In the genomic region with DNA sequence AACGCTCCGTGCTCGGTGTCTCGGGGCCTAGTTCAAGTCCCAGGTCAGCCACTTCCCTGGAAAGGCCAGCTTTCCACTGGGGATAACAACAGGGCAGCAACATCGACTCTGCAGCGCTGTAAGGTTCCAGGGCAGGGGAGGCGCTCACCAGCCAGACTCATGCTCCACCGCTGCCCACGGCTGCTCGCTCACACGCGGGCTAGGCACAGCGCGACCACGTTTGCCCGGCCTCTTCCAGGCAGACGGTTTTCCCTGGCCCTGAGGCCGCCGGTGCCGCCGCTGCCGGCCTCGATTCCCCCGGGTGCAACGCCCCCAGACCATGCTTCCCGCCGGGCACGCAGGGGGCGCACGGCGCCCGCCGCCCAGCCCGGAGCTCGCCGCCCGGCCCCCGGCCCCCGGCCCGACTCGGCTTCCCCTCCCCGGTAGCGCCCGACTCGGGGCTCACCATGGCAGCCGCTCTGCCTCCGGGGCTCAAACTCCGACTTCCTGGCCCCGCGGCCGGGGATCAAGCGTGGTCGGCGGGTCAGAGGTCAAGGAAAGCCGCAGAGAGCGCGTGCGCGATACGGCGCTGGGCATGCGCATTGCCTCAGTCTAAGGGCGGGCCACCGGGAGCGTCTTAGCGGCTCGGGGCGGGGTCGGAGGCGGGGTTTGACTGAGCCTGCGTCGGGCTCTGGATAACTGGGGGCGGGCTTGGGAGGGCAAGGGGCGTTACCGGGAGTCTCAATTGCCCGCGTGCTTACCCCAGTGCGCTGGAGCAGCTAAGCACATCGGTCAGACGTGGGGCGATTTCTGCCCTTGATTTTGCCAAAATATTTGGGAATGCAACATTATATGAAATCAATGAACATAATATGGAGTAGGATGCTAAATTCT, we compare ENCODE assay signal across 8 cellular contexts. TPM values are rescaled to one million over a fixed set of nuclear protein-coding genes. Genes with fewer than 3 reads are reported as not detected.
DNase-seq lines count a peak whose midpoint lies in the region; ATAC-seq, FAIRE-seq and TF ChIP-seq lines count a peak whose summit lies in the region.

A gene (minus strand): TSS at position 535 of the 873 bp plus-strand sequence. CDS start 87 bp downstream, at position 448.

- peak within 1 kb of the TSS; percentile 62 to 83 for H3K4me2 ChIP-seq in H1 (ENCODE audit: insufficient read depth in 1 of 2, low read depth in 2 of 2, low read length in 2 of 2)
- peak within 1 kb of the TSS; percentile 81 for H3K4me2 ChIP-seq in mesenchymal stem cell (ENCODE audit: low read length, poor library complexity, severe bottlenecking)

- H2BK12ac ChIP-seq in H1 (ENCODE audit: low read depth, low read length), result peak within 1 kb of the TSS; percentile 95
- peak within 1 kb of the TSS in 1 of 2 experiments; percentile 56 for H2BK12ac ChIP-seq in mesenchymal stem cell (ENCODE audit: low read length in 2 of 2)

- H3K79me1 ChIP-seq in H1 (ENCODE audit: low read depth, low read length) (peaks cover 7% of the 10 kb centered on the region; the same call in 1 of the 2 replicates), mesenchymal stem cell (replicated peaks; ENCODE audit: low read length, poor library complexity, severe bottlenecking) (peaks cover 6% of the 10 kb centered on the region)

- WGBS in H1 (ENCODE audit: extremely low coverage in 1 of 2, insufficient coverage in 1 of 2, insufficient read length in 1 of 2, insufficient replicate concordance in 2 of 2, low coverage in 1 of 2, low lambda C conversion rate in 2 of 2, missing lambda C conversion rate in 1 of 2), 2 experiments, result 3% methylated on average over 44 of the region's 81 CpGs; no CpG with 5 or more reads in 1 of the 2 experiments
- WGBS in mesenchymal stem cell, result under 1% methylated on average over 75 of the region's 81 CpGs

- peak within 1 kb of the TSS; percentile 20 for H3K56ac ChIP-seq in H1 (replicated peaks; ENCODE audit: insufficient read length, low read depth, low read length)

- no peak within 1 kb of the TSS for H2BK120ac ChIP-seq in H1 (replicated peaks; ENCODE audit: low read depth, low read length)
- H2BK120ac ChIP-seq in mesenchymal stem cell (ENCODE audit: low read depth, low read length), result peak within 1 kb of the TSS; percentile 90

- H3K14ac ChIP-seq in H1 (ENCODE audit: insufficient read length) (no peak within 1 kb of the TSS), mesenchymal stem cell (ENCODE audit: low read length in 2 of 2) (peak within 1 kb of the TSS in 1 of 2 experiments; percentile 98)

- H3K23ac ChIP-seq in H1 (ENCODE audit: insufficient read length) (no peak within 1 kb of the TSS), mesenchymal stem cell (ENCODE audit: low read length in 2 of 2) (peak within 1 kb of the TSS in 1 of 2 experiments; percentile 98)

- TF ChIP-seq EP300 in H1 (IDR thresholded peaks at IDR 0.05; ENCODE audit: borderline replicate concordance in 1 of 2, low read depth in 2 of 2, low read length in 2 of 2), result no peak

- no peak for TF ChIP-seq CTCF in H1 (IDR thresholded peaks at IDR 0.05; ENCODE audit: control extremely low read depth in 1 of 3, insufficient read depth in 1 of 3, low read depth in 1 of 3, low read length in 3 of 3)

- peaks cover 18 to 48% of the 10 kb centered on the region in 2 experiments for H3K79me2 ChIP-seq in H1 (ENCODE audit: control insufficient read depth in 1 of 2, insufficient read depth in 2 of 2, low read length in 2 of 2)

- POLR2A ChIA-PET in activated CD8-positive, alpha-beta memory T cell treated with anti-CD3 and anti-CD28 coated beads for 36 hours (lab: Charles Lee), result interaction anchor here (0.6 to 1.3 kb wide), 5 partner anchors 19 to 1226 kb away, joined by 3 to 5 read pairs (median 3); a partner anchor contains a TSS
- POLR2A ChIA-PET in H1 (lab: Charles Lee; ENCODE audit: partially characterized antibody), result interaction anchor here (0.6 to 9.8 kb wide), 33 partner anchors 8 to 117 kb away, joined by 3 to 154 read pairs (median 5); a partner anchor contains a TSS

- peaks cover 0 to 12% of the 10 kb centered on the region in 2 experiments for H4K20me1 ChIP-seq in H1 (replicated peaks in 1 of 2; ENCODE audit: control insufficient read depth in 1 of 2, insufficient read depth in 2 of 2, low read length in 2 of 2)

- peak within 1 kb of the TSS; percentile 88 for H2BK15ac ChIP-seq in H1 (ENCODE audit: low read length)
- no peak within 1 kb of the TSS for H2BK15ac ChIP-seq in mesenchymal stem cell (ENCODE audit: low read depth, poor library complexity, severe bottlenecking)

- H3K9me3 ChIP-seq in H1 (ENCODE audit: insufficient read depth in 2 of 2, low read depth in 1 of 2, low read length in 1 of 2) (no peaks in the 10 kb centered on the region), mesenchymal stem cell (ENCODE audit: control insufficient read depth, low read length) (no peaks in the 10 kb centered on the region)

- CTCF ChIA-PET in activated CD8-positive, alpha-beta memory T cell treated with anti-CD3 and anti-CD28 coated beads for 36 hours (lab: Charles Lee), result interaction anchor here (0.6 to 2.5 kb wide), 8 partner anchors 21 to 99 kb away, joined by 3 to 13 read pairs (median 4); no protein-coding TSS in a partner anchor
- CTCF ChIA-PET in H1 (lab: Charles Lee; ENCODE audit: partially characterized antibody), result interaction anchor here (0.5 to 12.6 kb wide), 24 partner anchors 9 to 1195 kb away, joined by 3 to 159 read pairs (median 4); no protein-coding TSS in a partner anchor

- H4K91ac ChIP-seq in H1 (replicated peaks; ENCODE audit: insufficient read length, low read length) (peak within 1 kb of the TSS; percentile 99), mesenchymal stem cell (ENCODE audit: low read length) (peak within 1 kb of the TSS; percentile 84)

- H2AK5ac ChIP-seq in H1 (ENCODE audit: low read depth, low read length) (peak within 1 kb of the TSS; percentile 66; the same call in 1 of the 2 replicates), mesenchymal stem cell (ENCODE audit: low read length, severe bottlenecking) (no peak within 1 kb of the TSS)

- H4K8ac ChIP-seq in H1 (ENCODE audit: extremely low read depth, insufficient read depth, low read length), result peak within 1 kb of the TSS; percentile 81
- H4K8ac ChIP-seq in mesenchymal stem cell (ENCODE audit: low read length), result peak within 1 kb of the TSS; percentile 78

- H3K4ac ChIP-seq in H1 (replicated peaks; ENCODE audit: insufficient read length, low read depth, low read length), result peak within 1 kb of the TSS; percentile 44
- peak within 1 kb of the TSS in 1 of 2 experiments; percentile 90 for H3K4ac ChIP-seq in mesenchymal stem cell (ENCODE audit: low read depth in 1 of 2, low read length in 2 of 2)

- no peak for TF ChIP-seq RAD21 in H1 (IDR thresholded peaks at IDR 0.05 in 1 of 2, conservative IDR thresholded peaks at IDR 0.05 in 1 of 2; ENCODE audit: low read depth in 2 of 2, low read length in 2 of 2)

- peak within 1 kb of the TSS; percentile 96 for H2BK5ac ChIP-seq in H1 (ENCODE audit: low read depth, low read length)
- H2BK5ac ChIP-seq in mesenchymal stem cell (ENCODE audit: low read depth, low read length, poor library complexity, severe bottlenecking), result no peak within 1 kb of the TSS

- peak in 1 of 2 experiments; percentile 76; a peak in 2 of 3 replicates for TF ChIP-seq POLR2A in H1 (IDR thresholded peaks at IDR 0.05; ENCODE audit: control extremely low read depth in 1 of 2, low read depth in 2 of 2, low read length in 2 of 2)

- H3K23me2 ChIP-seq in H1 (ENCODE audit: low read depth, low read length), result no peaks in the 10 kb centered on the region; the same call in 1 of the 2 replicates

- no peak within 1 kb of the TSS for H2BK20ac ChIP-seq in H1 (ENCODE audit: low read length)

- peaks cover 0 to 8% (median under 1%) of the 10 kb centered on the region in 4 experiments; a peak in 3 of 8 replicates for H3K36me3 ChIP-seq in H1 (ENCODE audit: control insufficient read depth in 2 of 4, insufficient read depth in 4 of 4, low read length in 3 of 4)
- H3K36me3 ChIP-seq in mesenchymal stem cell (ENCODE audit: control insufficient read depth in 1 of 2, insufficient read depth in 2 of 2, low read depth in 1 of 2, low read length in 2 of 2), result peaks cover 0 to 22% of the 10 kb centered on the region in 2 experiments

- peak; percentile 66 for ATAC-seq in GM21367 (IDR thresholded peaks at IDR 0.05; ENCODE audit: unreplicated experiment)

- H3K27me3 ChIP-seq in H1 (replicated peaks in 1 of 4; ENCODE audit: control insufficient read depth in 3 of 4, extremely low read depth in 1 of 4, insufficient read depth in 3 of 4, low read length in 3 of 4) (peaks cover 0 to 2% (median 0%) of the 10 kb centered on the region in 4 experiments; a peak in 1 of 7 replicates), mesenchymal stem cell (ENCODE audit: control insufficient read depth in 1 of 2, insufficient read depth in 1 of 2, low read length in 2 of 2) (no peaks in the 10 kb centered on the region)

- H3K4me3 ChIP-seq in H1 (ENCODE audit: extremely low read depth in 1 of 4, insufficient read depth in 2 of 4, low read depth in 3 of 4, low read length in 4 of 4) (peak within 1 kb of the TSS; percentile 91 to 97 (median 96)), mesenchymal stem cell (ENCODE audit: insufficient read depth in 1 of 2, low read depth in 1 of 2, low read length in 2 of 2) (peak within 1 kb of the TSS; percentile 94 to 98)

- DNase-seq in COLO829 (ENCODE audit: low spot score), result peak; percentile 96
- DNase-seq in HTR-8/SVneo (ENCODE audit: insufficient read length, low spot score), result peak; percentile 91
- DNase-seq in NOMO-1 (lab: John Stamatoyannopoulos, UW; ENCODE audit: unreplicated experiment in 2 of 2), result peak; percentile 90 to 96
- peak; percentile 87 to 100 for DNase-seq in H1 (ENCODE audit: low read depth in 1 of 2, low spot score in 2 of 2)
- peak; percentile 93 for DNase-seq in mesenchymal stem cell
- DNase-seq in stimulated activated CD8-positive, alpha-beta memory T cell treated with anti-CD3 and anti-CD28 coated beads, Interleukin-12 subunit alpha, Interleukin-12 subunit beta, amount 100 ng/mL, for 4 hours (ENCODE audit: low read depth), result peak; percentile 98

- FAIRE-seq in HTR-8/SVneo (lab: Jason Lieb, UNC) (peak; percentile 57), H1 (lab: Jason Lieb, UNC) (peak; percentile 36)

- H3K9ac ChIP-seq in H1 (replicated peaks in 1 of 4; ENCODE audit: extremely low read depth in 1 of 4, low read depth in 3 of 4, low read length in 3 of 4) (peak within 1 kb of the TSS; percentile 84 to 98 (median 95)), mesenchymal stem cell (ENCODE audit: low read length) (peak within 1 kb of the TSS; percentile 94)

- peaks cover 0 to 4% (median 0%) of the 10 kb centered on the region in 4 experiments; a peak in 1 of 7 replicates for H3K4me1 ChIP-seq in H1 (replicated peaks in 1 of 4; ENCODE audit: control insufficient read depth in 3 of 4, insufficient read depth in 4 of 4, low read length in 3 of 4)
- H3K4me1 ChIP-seq in mesenchymal stem cell (ENCODE audit: control insufficient read depth, insufficient read depth, low read depth, low read length), result peaks cover 11% of the 10 kb centered on the region

- peak within 1 kb of the TSS; percentile 66 for H4K5ac ChIP-seq in H1 (ENCODE audit: insufficient read length, low read depth, low read length)

- H3K18ac ChIP-seq in H1 (ENCODE audit: extremely low read depth, low read length) (peak within 1 kb of the TSS; percentile 97), mesenchymal stem cell (ENCODE audit: low read depth in 1 of 2, low read length in 2 of 2) (peak within 1 kb of the TSS; percentile 87 to 88)

- H3K27ac ChIP-seq in H1 (ENCODE audit: low read depth, low read length) (peak within 1 kb of the TSS; percentile 85), mesenchymal stem cell (ENCODE audit: low read length, poor library complexity, severe bottlenecking) (peak within 1 kb of the TSS; percentile 20)

- H2AFZ ChIP-seq in H1 (ENCODE audit: low read length) (no peak within 1 kb of the TSS), mesenchymal stem cell (ENCODE audit: low read depth, low read length) (peak within 1 kb of the TSS; percentile 89)

RNA-seq across cellular contexts. Expression of the gene that starts here (rescaled TPM):
- total RNA-seq in activated CD8-positive, alpha-beta memory T cell treated with anti-CD3 and anti-CD28 coated beads for 36 hours, result 10 to 100 TPM; 72.6 to 73.8 TPM
- total RNA-seq in H1 (2021; fragmentation: NEBNext Ultra II Directional; extraction: Animal tissue kit (Norgen Biotek cat#: 25700)), result 78.3 and 84.4 TPM in 2 replicates
- polyA plus RNA-seq in H1 (2011; rRNA removed), result 198 and 228 TPM in 2 replicates
- polyA plus RNA-seq in H1 (2011; cell fraction: cytosol; rRNA removed), result 154 TPM
- 131 TPM for polyA plus RNA-seq in H1 (2011; cell fraction: nucleus; rRNA removed)
- polyA plus RNA-seq in H1 (2012, experiment 1 of 2), result 57.3 to 96.0 TPM (median 90.9 TPM) in 4 replicates
- polyA plus RNA-seq in H1 (2012, experiment 2 of 2), result 222 TPM
- polyA plus RNA-seq in H1 (2013, experiment 1 of 2), result 161 TPM
- 151 TPM for polyA plus RNA-seq in H1 (2013, experiment 2 of 2)
- polyA minus RNA-seq in H1 (2011; rRNA and poly(A)+ RNA removed), result 12.3 and 15.6 TPM in 2 replicates
- 31.5 TPM for polyA minus RNA-seq in H1 (2011; cell fraction: cytosol; rRNA and poly(A)+ RNA removed)
- 32.7 TPM for polyA minus RNA-seq in H1 (2011; cell fraction: nucleus; rRNA and poly(A)+ RNA removed)
- 39.3 TPM for polyA plus RNA-seq in mesenchymal stem cell (2013, experiment 1 of 2)
- 43.3 TPM for polyA plus RNA-seq in mesenchymal stem cell (2013, experiment 2 of 2)

Comparison
In these comparisons a context has a peak if more than half of its experiments do, and no peak if none do; other contexts are left out.
1. Peak in every context shown above with its lines: DNase-seq, ATAC-seq, H3K4me3 ChIP-seq and H3K27ac ChIP-seq.